Comparison of ENCODE assay signal across 38 cellular contexts in the genomic region with DNA sequence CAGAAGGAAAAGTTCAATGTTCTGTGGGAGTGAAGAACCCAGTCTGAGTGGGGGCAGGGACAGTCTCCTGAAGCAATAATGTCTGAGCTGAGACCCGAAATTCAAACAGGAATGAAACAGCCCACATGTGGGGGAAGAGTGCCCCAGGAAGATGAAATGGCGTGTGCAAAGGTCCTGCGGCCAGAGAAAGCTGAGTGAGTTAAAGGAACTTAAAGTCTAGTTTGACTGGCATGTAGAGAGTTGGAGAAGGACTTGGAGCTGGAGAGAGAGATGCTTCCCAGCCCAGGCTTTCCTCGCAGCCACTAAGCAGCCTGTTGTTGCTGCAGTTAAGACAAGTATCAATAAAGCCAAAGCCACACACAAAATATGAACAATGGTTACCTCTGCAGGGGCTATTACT.
"Had no signal": no experiment of that assay in that cellular context is flagged by ENCODE, and none has a peak within 500 bp of the region (broad histone marks: within the 10 kb centered on the region; RNA-seq: fewer than 3 reads in every experiment).

No MANE protein-coding gene starts in this region.

- H3K4me3 ChIP-seq: ascending aorta, cardiac muscle cell had no signal

- H3K27me3 Mint-ChIP-seq: activated CD4-positive, alpha-beta memory T cell treated with anti-CD3 and anti-CD28 coated beads for 36 hours had no signal

- H3K27me3 ChIP-seq: ascending aorta, cardiac muscle cell had no signal

- FAIRE-seq: bronchial epithelial cell, TTC549 had no signal

- H3K9me3 ChIP-seq: ascending aorta had no signal

- H3K4me3 Mint-ChIP-seq: activated B cell treated with CpG ODN at 0.5 μM for 24 hours; activated CD4-positive, alpha-beta memory T cell treated with anti-CD3 and anti-CD28 coated beads for 36 hours; activated CD4-positive, alpha-beta T cell treated with anti-CD3 and anti-CD28 coated beads, Interleukin-2, amount 10 ng/mL, durations not matched to agents 24 days and 14 days; activated CD8-positive, alpha-beta T cell treated with anti-CD3 and anti-CD28 coated beads for 36 hours; activated naive CD4-positive, alpha-beta T cell treated with anti-CD3 and anti-CD28 coated beads, Interleukin-2, amount 10 ng/mL, durations not matched to agents 7 days and 5 days; activated naive CD4-positive, alpha-beta T cell treated with anti-CD3 and anti-CD28 coated beads, Interleukin-2, amount 50 U/mL, for 24 hours; activated naive CD8-positive, alpha-beta T cell; activated naive CD8-positive, alpha-beta T cell treated with anti-CD3 and anti-CD28 coated beads, Interleukin-2, amount 10 ng/mL, durations not matched to agents 7 days and 5 days; activated naive CD8-positive, alpha-beta T cell treated with anti-CD3 and anti-CD28 coated beads, Interleukin-2, amount 50 U/mL, for 24 hours; activated T-cell treated with anti-CD3 and anti-CD28 coated beads, Interleukin-2, amount 50 U/mL, for 4 hours; activated T-cell treated with anti-CD3 and anti-CD28 coated beads, Interleukin-2, amount 50 U/mL, for 72 hours; activated T-helper 1 cell treated with anti-CD3 and anti-CD28 coated beads, Interleukin-12 subunit alpha, Interleukin-12 subunit beta, Interleukin-2, Interleukin-4 antibody, amounts not matched to agents 30 ng/mL and 10 ng/mL and 1 ng/mL, durations not matched to agents 14 hours and 24 hours and 36 hours; activated T-helper 17 cell treated with anti-CD3 and anti-CD28 coated beads, Interleukin-2, amount 50 U/mL, for 72 hours; brain; central memory CD8-positive, alpha-beta T cell; T-helper 1 cell treated with Interleukin-12 subunit alpha and Interleukin-12 subunit beta and Interleukin-4 antibody, amounts not matched to agents 30 μg/mL and 1 μg/mL, for 36 hours; T-helper 2 cell treated with Interferon-gamma antibody and Interleukin-4, amounts not matched to agents 5 μg/mL and 100 μg/mL, for 36 hours had no signal

- H3K27ac ChIP-seq: ascending aorta, cardiac muscle cell, VCaP had no signal

- ATAC-seq: activated CD8-positive, alpha-beta T cell treated with anti-CD3 and anti-CD28 coated beads for 36 hours; activated naive CD8-positive, alpha-beta T cell treated with anti-CD3 and anti-CD28 coated beads, Interleukin-2, amount 50 U/mL, for 24 hours; activated T-cell treated with anti-CD3 and anti-CD28 coated beads, Interleukin-2, amount 50 U/mL, for 4 hours; activated T-cell treated with anti-CD3 and anti-CD28 coated beads, Interleukin-2, amount 50 U/mL, for 72 hours; activated T-helper 17 cell treated with anti-CD3 and anti-CD28 coated beads, Interleukin-2, amount 50 U/mL, for 72 hours had no signal

- H3K4me1 ChIP-seq: ascending aorta had no signal

- H3K36me3 ChIP-seq: ascending aorta, cardiac muscle cell had no signal

- DNase-seq: activated B cell treated with CpG ODN at 0.5 μM for 24 hours; activated CD4-positive, alpha-beta memory T cell treated with anti-CD3 and anti-CD28 coated beads for 36 hours; activated CD4-positive, alpha-beta T cell treated with anti-CD3 and anti-CD28 coated beads for 4 hours; activated CD4-positive, alpha-beta T cell treated with anti-CD3 and anti-CD28 coated beads, Interleukin-2, amount 10 ng/mL, durations not matched to agents 24 days and 14 days; activated CD4-positive, alpha-beta T cell treated with anti-CD3 and anti-CD28 coated beads, Interleukin-2, amount 50 U/mL, for 1 hour; activated CD4-positive, alpha-beta T cell treated with anti-CD3 and anti-CD28 coated beads, Interleukin-2, amount 50 U/mL, for 4 hours; activated CD4-positive, CD25-positive, alpha-beta regulatory T cell treated with anti-CD3 and anti-CD28 coated beads, Interleukin-2, amount 50 U/mL, for 72 hours; activated CD8-positive, alpha-beta memory T cell treated with anti-CD3 and anti-CD28 coated beads, Interleukin-2, amount 50 U/mL, for 4 hours; activated CD8-positive, alpha-beta T cell treated with anti-CD3 and anti-CD28 coated beads for 36 hours; activated effector memory CD4-positive, alpha-beta T cell treated with anti-CD3 and anti-CD28 coated beads, Interleukin-2, amount 50 U/mL, for 16 hours; activated naive CD4-positive, alpha-beta T cell treated with anti-CD3 and anti-CD28 coated beads, Interleukin-2, amount 10 ng/mL, durations not matched to agents 7 days and 5 days; activated naive CD4-positive, alpha-beta T cell treated with Interleukin-2 at 50 U/mL for 16 hours; activated naive CD8-positive, alpha-beta T cell treated with anti-CD3 and anti-CD28 coated beads, Interleukin-2, amount 10 ng/mL, durations not matched to agents 7 days and 5 days; activated naive CD8-positive, alpha-beta T cell treated with anti-CD3 and anti-CD28 coated beads, Interleukin-2, amount 50 U/mL, for 24 hours; activated T-cell treated with anti-CD3 and anti-CD28 coated beads for 4 hours; activated T-cell treated with anti-CD3 and anti-CD28 coated beads, Interleukin-2, amount 50 U/mL, for 1 hour; activated T-cell treated with anti-CD3 and anti-CD28 coated beads, Interleukin-2, amount 50 U/mL, for 4 hours; activated T-cell treated with anti-CD3 and anti-CD28 coated beads, Interleukin-2, amount 50 U/mL, for 72 hours; amygdala; anterior cingulate cortex; caudate nucleus; cerebellar nuclear complex; T-helper 1 cell; T-helper 2 cell; T-helper 9 cell had no signal

- H3K9me3 Mint-ChIP-seq: activated B cell treated with CpG ODN at 0.5 μM for 24 hours; activated CD4-positive, alpha-beta memory T cell treated with anti-CD3 and anti-CD28 coated beads for 36 hours; activated CD4-positive, alpha-beta T cell treated with anti-CD3 and anti-CD28 coated beads, Interleukin-2, amount 10 ng/mL, durations not matched to agents 24 days and 14 days; activated CD8-positive, alpha-beta T cell treated with anti-CD3 and anti-CD28 coated beads for 36 hours; activated naive CD4-positive, alpha-beta T cell treated with anti-CD3 and anti-CD28 coated beads, Interleukin-2, amount 10 ng/mL, durations not matched to agents 7 days and 5 days; activated naive CD4-positive, alpha-beta T cell treated with anti-CD3 and anti-CD28 coated beads, Interleukin-2, amount 50 U/mL, for 24 hours; activated naive CD8-positive, alpha-beta T cell treated with anti-CD3 and anti-CD28 coated beads, Interleukin-2, amount 50 U/mL, for 24 hours; activated T-cell treated with anti-CD3 and anti-CD28 coated beads, Interleukin-2, amount 50 U/mL, for 4 hours; activated T-cell treated with anti-CD3 and anti-CD28 coated beads, Interleukin-2, amount 50 U/mL, for 72 hours; activated T-helper 1 cell treated with anti-CD3 and anti-CD28 coated beads, Interleukin-12 subunit alpha, Interleukin-12 subunit beta, Interleukin-2, Interleukin-4 antibody, amounts not matched to agents 30 ng/mL and 10 ng/mL and 1 ng/mL, durations not matched to agents 14 hours and 24 hours and 36 hours; activated T-helper 17 cell treated with anti-CD3 and anti-CD28 coated beads, Interleukin-2, amount 50 U/mL, for 72 hours; central memory CD8-positive, alpha-beta T cell; T-helper 1 cell treated with Interleukin-12 subunit alpha and Interleukin-12 subunit beta and Interleukin-4 antibody, amounts not matched to agents 30 μg/mL and 1 μg/mL, for 36 hours; T-helper 2 cell treated with Interferon-gamma antibody and Interleukin-4, amounts not matched to agents 5 μg/mL and 100 μg/mL, for 36 hours had no signal

- H3K27ac Mint-ChIP-seq: activated B cell treated with CpG ODN at 0.5 μM for 24 hours; activated CD4-positive, alpha-beta memory T cell treated with anti-CD3 and anti-CD28 coated beads for 36 hours; activated CD4-positive, alpha-beta T cell treated with anti-CD3 and anti-CD28 coated beads, Interleukin-2, amount 10 ng/mL, durations not matched to agents 24 days and 14 days; activated CD8-positive, alpha-beta T cell treated with anti-CD3 and anti-CD28 coated beads for 36 hours; activated naive CD4-positive, alpha-beta T cell treated with anti-CD3 and anti-CD28 coated beads, Interleukin-2, amount 10 ng/mL, durations not matched to agents 7 days and 5 days; activated naive CD4-positive, alpha-beta T cell treated with anti-CD3 and anti-CD28 coated beads, Interleukin-2, amount 50 U/mL, for 24 hours; activated naive CD8-positive, alpha-beta T cell; activated naive CD8-positive, alpha-beta T cell treated with anti-CD3 and anti-CD28 coated beads, Interleukin-2, amount 10 ng/mL, durations not matched to agents 7 days and 5 days; activated naive CD8-positive, alpha-beta T cell treated with anti-CD3 and anti-CD28 coated beads, Interleukin-2, amount 50 U/mL, for 24 hours; activated T-cell treated with anti-CD3 and anti-CD28 coated beads, Interleukin-2, amount 50 U/mL, for 72 hours; activated T-helper 1 cell treated with anti-CD3 and anti-CD28 coated beads, Interleukin-12 subunit alpha, Interleukin-12 subunit beta, Interleukin-2, Interleukin-4 antibody, amounts not matched to agents 30 ng/mL and 10 ng/mL and 1 ng/mL, durations not matched to agents 14 hours and 24 hours and 36 hours; activated T-helper 17 cell treated with anti-CD3 and anti-CD28 coated beads, Interleukin-2, amount 50 U/mL, for 72 hours; brain; T-helper 1 cell treated with Interleukin-12 subunit alpha and Interleukin-12 subunit beta and Interleukin-4 antibody, amounts not matched to agents 30 μg/mL and 1 μg/mL, for 36 hours; T-helper 2 cell treated with Interferon-gamma antibody and Interleukin-4, amounts not matched to agents 5 μg/mL and 100 μg/mL, for 36 hours had no signal

- H3K36me3 Mint-ChIP-seq: activated CD4-positive, alpha-beta memory T cell treated with anti-CD3 and anti-CD28 coated beads for 36 hours; activated naive CD4-positive, alpha-beta T cell treated with anti-CD3 and anti-CD28 coated beads, Interleukin-2, amount 10 ng/mL, durations not matched to agents 7 days and 5 days; activated naive CD4-positive, alpha-beta T cell treated with anti-CD3 and anti-CD28 coated beads, Interleukin-2, amount 50 U/mL, for 24 hours; activated naive CD8-positive, alpha-beta T cell; brain had no signal
